8 cellular contexts compared by ENCODE assay signal in the genomic region with DNA sequence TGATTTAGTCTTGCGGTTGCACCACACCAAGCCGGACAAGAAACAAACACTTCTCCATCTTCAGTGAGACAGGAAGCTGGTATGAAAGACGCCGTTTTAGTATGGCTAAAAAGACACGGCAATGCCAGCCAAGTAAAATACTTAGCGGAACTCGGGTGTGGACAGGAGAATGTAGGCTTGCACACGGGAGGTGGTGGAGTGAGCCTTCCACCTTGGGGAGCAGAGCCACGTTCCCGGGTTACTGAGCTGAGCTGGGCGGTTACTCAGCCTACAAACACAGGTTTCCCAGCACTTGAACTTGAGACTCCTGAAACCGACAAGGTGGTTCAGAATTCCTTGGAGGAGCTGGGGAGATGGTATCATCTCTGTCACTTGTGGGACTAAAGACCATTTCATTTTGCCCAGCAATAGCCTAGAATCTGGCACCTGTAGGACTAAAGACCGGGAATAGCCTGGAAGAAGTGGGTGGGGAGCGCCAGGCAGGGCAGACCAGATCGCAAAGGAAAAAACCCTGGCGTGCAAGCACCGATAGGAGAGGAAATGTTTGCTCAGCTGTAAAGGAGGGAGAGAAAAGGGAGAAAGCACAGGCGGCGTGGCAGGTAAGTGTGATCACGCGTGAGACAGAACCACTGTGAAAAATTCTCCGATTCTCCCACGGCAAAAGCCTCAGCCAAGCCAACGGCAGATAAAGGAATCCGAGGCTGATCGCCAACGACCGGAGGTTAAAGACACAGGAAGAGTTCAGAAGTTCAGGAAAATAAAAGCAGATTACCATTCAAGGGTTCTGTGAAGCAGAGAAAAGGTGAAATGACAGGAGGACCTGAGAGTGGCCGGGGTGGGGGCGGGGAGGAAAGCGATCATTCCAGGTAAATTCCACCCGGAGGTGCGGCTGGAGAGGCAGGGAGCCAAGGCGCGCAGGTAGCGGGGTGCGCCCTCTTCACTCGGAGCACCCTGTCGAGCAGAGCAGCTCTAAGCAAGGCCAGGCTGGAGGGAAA. TPM values are rescaled to one million over a fixed set of nuclear protein-coding genes. Genes with fewer than 3 reads are reported as not detected.
DNase-seq lines count a peak whose midpoint lies in the region; ATAC-seq and TF ChIP-seq lines count a peak whose summit lies in the region.

No MANE protein-coding gene starts in this region.

- H3K4me1 ChIP-seq in CD4-positive, alpha-beta memory T cell (ENCODE audit: insufficient read depth, low read length): peaks cover 9% of the 10 kb centered on the region
- H3K4me1 ChIP-seq in effector memory CD4-positive, alpha-beta T cell (ENCODE audit: control insufficient read depth, insufficient read depth, low read length, poor library complexity, severe bottlenecking): peaks cover 5% of the 10 kb centered on the region

- CTCF ChIA-PET in CD4-positive, alpha-beta memory T cell (lab: Charles Lee; ENCODE audit: partially characterized antibody): interaction anchor here (0.7 to 1.1 kb wide), 2 partner anchors 57 to 854 kb away, joined by 3 to 4 read pairs; no protein-coding TSS in a partner anchor

- H3K9me3 ChIP-seq in CD4-positive, alpha-beta memory T cell (ENCODE audit: control insufficient read depth in 1 of 2, low read length in 2 of 2): no peaks in the 10 kb centered on the region
- H3K9me3 ChIP-seq in effector memory CD4-positive, alpha-beta T cell (ENCODE audit: control insufficient read depth, low read length): no peaks in the 10 kb centered on the region

- peaks cover 13% of the 10 kb centered on the region for H3K27me3 ChIP-seq in CD4-positive, alpha-beta memory T cell (ENCODE audit: insufficient read depth, low read length)
- peaks cover 6% of the 10 kb centered on the region for H3K27me3 ChIP-seq in effector memory CD4-positive, alpha-beta T cell (replicated peaks; ENCODE audit: control insufficient read depth, insufficient read depth, low read length, poor library complexity, severe bottlenecking)

- H3K4me3 ChIP-seq in CD4-positive, alpha-beta memory T cell (ENCODE audit: low read length in 2 of 2): no peak overlapping the region
- H3K4me3 ChIP-seq in effector memory CD4-positive, alpha-beta T cell (ENCODE audit: insufficient read depth, low read depth, low read length, poor library complexity, severe bottlenecking): peak overlapping the region; percentile 9

- H3K36me3 ChIP-seq in CD4-positive, alpha-beta memory T cell (ENCODE audit: insufficient read depth, low read length): no peaks in the 10 kb centered on the region
- no peaks in the 10 kb centered on the region for H3K36me3 ChIP-seq in effector memory CD4-positive, alpha-beta T cell (ENCODE audit: control insufficient read depth, insufficient read depth, low read length)

- H3K27me3 Mint-ChIP-seq in CD4-positive, alpha-beta memory T cell: peaks cover 46 to 51% of the 10 kb centered on the region in 2 donors
- H3K27me3 Mint-ChIP-seq in nephron progenitor cell (ENCODE audit: low read depth, poor library complexity): peaks cover 82% of the 10 kb centered on the region

- no peak for TF ChIP-seq CTCF in nephron progenitor cell (IDR thresholded peaks at IDR 0.05)

- H3K4me1 Mint-ChIP-seq in CD4-positive, alpha-beta memory T cell: peaks cover 8 to 14% (median 11%) of the 10 kb centered on the region in 4 donors
- H3K4me1 Mint-ChIP-seq in nephron progenitor cell: peaks cover 12% of the 10 kb centered on the region

- no peak overlapping the region for H3K27ac Mint-ChIP-seq in CD4-positive, alpha-beta memory T cell
- no peak overlapping the region for H3K27ac Mint-ChIP-seq in nephron progenitor cell

- H3K4me3 Mint-ChIP-seq in CD4-positive, alpha-beta memory T cell: peak overlapping the region in 7 of 8 donors; percentile 53 to 86 (median 74)
- H3K4me3 Mint-ChIP-seq in nephron progenitor cell: peak overlapping the region; percentile 78

- POLR2A ChIA-PET in CD4-positive, alpha-beta memory T cell (lab: Charles Lee; ENCODE audit: partially characterized antibody): no interaction called here

- H3K36me3 Mint-ChIP-seq in CD4-positive, alpha-beta memory T cell: no peaks in the 10 kb centered on the region
- no peaks in the 10 kb centered on the region for H3K36me3 Mint-ChIP-seq in nephron progenitor cell (ENCODE audit: low read depth)

- intact Hi-C loops in CD4-positive, alpha-beta memory T cell (cut with micrococcal nuclease): no loop called here

- DNase-seq in CD4-positive, alpha-beta memory T cell: no peak
- peak; percentile 79 for DNase-seq in LoVo (ENCODE audit: low spot score)
- DNase-seq in effector memory CD4-positive, alpha-beta T cell: no peak
- peak; percentile 8 for DNase-seq in nephron progenitor cell
- no peak for DNase-seq in GM19240 (ENCODE audit: insufficient read length, low spot score)
- no peak for DNase-seq in activated CD4-positive, CD25-positive, alpha-beta regulatory T cell treated with anti-CD3 and anti-CD28 coated beads, Interleukin-2, amount 50 U/mL, for 72 hours
- no peak for DNase-seq in central memory CD4-positive, alpha-beta T cell

- no peak for ATAC-seq in GM19023 (IDR thresholded peaks at IDR 0.05; ENCODE audit: unreplicated experiment)

- H3K27ac ChIP-seq in CD4-positive, alpha-beta memory T cell (ENCODE audit: low read depth, low read length): no peak overlapping the region
- no peak overlapping the region for H3K27ac ChIP-seq in effector memory CD4-positive, alpha-beta T cell (ENCODE audit: insufficient read depth, low read length, poor library complexity, severe bottlenecking)

- H3K9me3 Mint-ChIP-seq in CD4-positive, alpha-beta memory T cell: no peaks in the 10 kb centered on the region
- no peaks in the 10 kb centered on the region for H3K9me3 Mint-ChIP-seq in nephron progenitor cell

RNA-seq across cellular contexts. Expression of gene SEPHS1, which starts 35.0 kb away (rescaled TPM):
- 10 to 100 TPM; 27.2 to 30.6 TPM for total RNA-seq in CD4-positive, alpha-beta memory T cell
- 10 to 100 TPM; 11.3 to 23.1 TPM for polyA plus RNA-seq in CD4-positive, alpha-beta memory T cell

Comparison
In these comparisons a context has a peak if more than half of its experiments do, and no peak if none do; other contexts are left out.
1. DNase-seq: peak in LoVo (single experiment) and nephron progenitor cell (single experiment); none in CD4-positive, alpha-beta memory T cell (0 of 5), effector memory CD4-positive, alpha-beta T cell (0 of 3), GM19240 (single experiment), activated CD4-positive, CD25-positive, alpha-beta regulatory T cell treated with anti-CD3 and anti-CD28 coated beads, Interleukin-2, amount 50 U/mL, for 72 hours (single experiment) and central memory CD4-positive, alpha-beta T cell (single experiment).